7 cellular contexts compared by ENCODE assay signal in the genomic region with DNA sequence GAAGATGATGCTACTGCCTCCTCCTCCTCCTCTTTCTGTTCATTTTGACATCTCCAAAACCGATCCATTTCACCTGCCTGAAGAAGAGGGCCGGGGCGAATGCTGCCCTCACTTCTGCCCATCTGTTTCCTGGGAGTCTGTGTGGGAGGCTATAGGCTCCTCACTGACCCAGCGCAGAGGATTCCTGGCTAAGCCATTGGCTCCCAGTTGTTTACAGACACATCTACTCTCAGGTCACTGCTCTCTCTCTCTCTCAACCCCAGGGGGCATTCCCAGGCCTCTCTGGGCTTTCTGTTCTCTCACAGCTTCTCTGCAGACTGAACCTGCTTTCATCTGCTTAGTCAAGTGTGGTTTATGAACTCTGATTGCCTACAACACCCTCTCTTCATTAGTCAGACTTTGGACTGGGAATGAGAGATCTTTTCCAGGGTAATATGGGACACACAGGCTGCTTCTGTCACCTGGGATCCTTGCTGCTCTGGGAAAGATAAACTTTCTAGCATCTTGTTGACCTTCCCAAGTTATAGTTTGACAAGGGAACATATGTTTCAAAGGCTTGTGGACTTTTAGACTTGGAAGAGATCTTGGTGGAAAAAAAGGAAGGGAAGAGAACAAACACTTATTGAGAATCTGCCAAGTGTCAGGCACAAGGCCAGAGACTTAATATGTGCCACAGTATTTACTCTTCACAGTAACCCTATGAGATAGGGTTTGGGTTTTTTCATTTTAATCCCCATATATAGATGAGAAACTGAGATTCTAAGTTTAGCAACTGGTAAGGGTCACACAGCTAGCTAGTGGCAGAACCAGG. TPM values are rescaled to one million over a fixed set of nuclear protein-coding genes. Genes with fewer than 3 reads are reported as not detected.
DNase-seq lines count a peak whose midpoint lies in the region; ATAC-seq lines count a peak whose summit lies in the region.

No MANE protein-coding gene starts in this region.

- H3K4me3 ChIP-seq in H7 (ENCODE audit: insufficient read depth, low read depth, low read length), result no peak overlapping the region

- ATAC-seq in GM18511 (IDR thresholded peaks at IDR 0.05; ENCODE audit: unreplicated experiment), result peak; percentile 59

- H3K27me3 ChIP-seq in H7 (ENCODE audit: control insufficient read depth, insufficient read depth, low read length), result no peaks in the 10 kb centered on the region

- DNase-seq in H7, result peak; percentile 74
- peak; percentile 10 for DNase-seq in MV-4-11 (lab: John Stamatoyannopoulos, UW)
- DNase-seq in activated CD8-positive, alpha-beta memory T cell treated with anti-CD3 and anti-CD28 coated beads, Interleukin-2, amount 50 U/mL, for 4 hours, result peak; percentile 54
- DNase-seq in foreskin melanocyte, result peak; percentile 71
- DNase-seq in stimulated activated CD4-positive, alpha-beta T cell treated with anti-CD3 and anti-CD28 coated beads, Interleukin-4, amount 100 ng/mL, for 1 hour, result peak; percentile 54
- no peak for DNase-seq in D341Med (ENCODE audit: low spot score)

- no peaks in the 10 kb centered on the region for H3K36me3 ChIP-seq in H7 (replicated peaks; ENCODE audit: control insufficient read depth, insufficient read depth, low read length)

RNA-seq across cellular contexts. Expression of a gene that starts 30.2 kb away (rescaled TPM):
- 30.0 and 50.8 TPM in 2 replicates for total RNA-seq in H7 (2014; rRNA removed; shearing (Covaris generic))
